Comparison of ENCODE assay signal across 15 cellular contexts in the genomic region with DNA sequence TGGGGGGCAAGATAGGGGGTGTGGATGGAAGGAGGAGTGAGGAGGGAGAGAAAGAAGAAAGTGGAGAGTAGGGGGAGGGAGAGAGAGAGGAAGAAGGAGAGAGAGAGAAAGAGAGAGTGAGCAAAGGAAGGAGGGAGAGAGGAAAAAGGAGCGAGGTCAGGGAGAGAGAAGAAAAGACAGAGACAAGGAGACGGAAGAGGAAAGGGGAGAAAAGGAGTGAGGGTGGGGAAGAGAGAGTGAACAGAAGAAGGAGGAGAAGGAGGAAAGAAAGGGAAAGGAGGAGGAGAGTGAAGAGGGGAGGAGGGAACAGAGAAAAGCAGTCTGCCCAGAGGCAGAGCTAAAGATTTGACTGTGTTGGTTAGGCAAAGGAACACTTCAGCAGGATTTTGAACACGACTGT.
DNase-seq lines count a peak whose midpoint lies in the region; ATAC-seq, FAIRE-seq and TF ChIP-seq lines count a peak whose summit lies in the region.
"Had no signal": no experiment of that assay in that cellular context is flagged by ENCODE, and none has a peak within 500 bp of the region (broad histone marks: within the 10 kb centered on the region; RNA-seq: fewer than 3 reads in every experiment).

No MANE protein-coding gene starts in this region.

- CTCF ChIA-PET in HepG2 (lab: Yijun Ruan, JAX; ENCODE audit: low intra/inter-chr PET ratio, low total read pairs) (no interaction called here), mammary epithelial cell (lab: Charles Lee; ENCODE audit: low non-redundant PET) (no interaction called here)

- 67% methylated on average over 3 of the region's 3 CpGs for WGBS in HepG2 (ENCODE audit: low lambda C conversion rate)
- WGBS in right lobe of liver (ENCODE audit: insufficient coverage, low coverage, low lambda C conversion rate, missing lambda C conversion rate): 38% methylated on average over 3 of the region's 3 CpGs
- 63% methylated on average over 2 of the region's 3 CpGs for WGBS in hepatocyte (ENCODE audit: low lambda C conversion rate, missing lambda C conversion rate)
- WGBS in mammary epithelial cell (ENCODE audit: low coverage, missing lambda C conversion rate): 67% methylated on average over 2 of the region's 3 CpGs

- H3K4me2 ChIP-seq in HepG2 (ENCODE audit: low read depth, low read length) (peak overlapping the region; percentile 3; the same call in 1 of the 2 replicates), hepatocyte (no peak overlapping the region), mammary epithelial cell (ENCODE audit: insufficient read depth, low read depth, low read length) (no peak overlapping the region)

- no peaks in the 10 kb centered on the region for H3K27me3 ChIP-seq in HepG2 (ENCODE audit: control insufficient read depth in 1 of 2, insufficient read depth in 2 of 2, low read length in 2 of 2)
- H3K27me3 ChIP-seq in right lobe of liver: no peaks in the 10 kb centered on the region
- H3K27me3 ChIP-seq in hepatocyte: no peaks in the 10 kb centered on the region
- H3K27me3 ChIP-seq in mammary epithelial cell (ENCODE audit: insufficient read depth, low read length): no peaks in the 10 kb centered on the region

- no peaks in the 10 kb centered on the region for H3K9me2 ChIP-seq in hepatocyte (replicated peaks; ENCODE audit: insufficient read depth)

- no peak overlapping the region for H3K27ac ChIP-seq in HepG2 (ENCODE audit: extremely low read length, insufficient read depth, low read length)
- no peak overlapping the region for H3K27ac ChIP-seq in right lobe of liver
- peak overlapping the region; percentile 24; the same call in 1 of the 2 replicates for H3K27ac ChIP-seq in VCaP
- peak overlapping the region; percentile 36 for H3K27ac ChIP-seq in hepatocyte
- no peak overlapping the region for H3K27ac ChIP-seq in mammary epithelial cell (ENCODE audit: insufficient read depth, low read depth, low read length)

- no peak overlapping the region for H3K4me3 Mint-ChIP-seq in stimulated activated naive B cell treated with anti-CD40 and anti-IgM and Interleukin-4, amounts not matched to agents 10 μg/mL and 1 μg/mL and 100 μg/mL, for 72 hours
- H3K4me3 Mint-ChIP-seq: B cell; CD4-positive, alpha-beta T cell; HFFc6 had no signal

- no TSS peak for BruUV-seq in HepG2 (replicated peaks; lab: Mats Ljungman, UMichigan)
- BruUV-seq in mammary epithelial cell (replicated peaks; lab: Mats Ljungman, UMichigan): no TSS peak

- H3K4me1 ChIP-seq in HepG2 (ENCODE audit: insufficient read depth, low read length) (peaks cover 56% of the 10 kb centered on the region), right lobe of liver (peaks cover 0 to 4% (median 0%) of the 10 kb centered on the region in 4 donors), hepatocyte (ENCODE audit: insufficient read depth) (peaks cover 4% of the 10 kb centered on the region), mammary epithelial cell (ENCODE audit: insufficient read depth, low read length) (no peaks in the 10 kb centered on the region)
- H3K4me1 ChIP-seq: HAP-1 had no signal

- H3K79me2 ChIP-seq in HepG2 (ENCODE audit: insufficient read depth, low read length) (no peaks in the 10 kb centered on the region), hepatocyte (no peaks in the 10 kb centered on the region), mammary epithelial cell (ENCODE audit: insufficient read depth, low read length) (no peaks in the 10 kb centered on the region)

- DNase-seq in HepG2 (ENCODE audit: low spot score) (no peak), right lobe of liver (no peak), hepatocyte (ENCODE audit: low spot score) (no peak), mammary epithelial cell (no peak)
- DNase-seq in stimulated activated naive B cell treated with anti-CD40 and anti-IgM and Interleukin-4, amounts not matched to agents 10 μg/mL and 1 μg/mL and 100 μg/mL, for 72 hours: no peak
- DNase-seq: C1 segment of cervical spinal cord; CD4-positive, alpha-beta T cell; DMS79; HFFc6 had no signal

- ATAC-seq in HepG2 (no peak), right lobe of liver (no peak), GM21515 (IDR thresholded peaks at IDR 0.05; ENCODE audit: unreplicated experiment) (no peak)
- no peak for ATAC-seq in stimulated activated naive B cell treated with anti-CD40 and anti-IgM and Interleukin-4, amounts not matched to agents 10 μg/mL and 1 μg/mL and 100 μg/mL, for 72 hours (replicated peaks)

- no peaks in the 10 kb centered on the region for H3K36me3 Mint-ChIP-seq in stimulated activated naive B cell treated with anti-CD40 and anti-IgM and Interleukin-4, amounts not matched to agents 10 μg/mL and 1 μg/mL and 100 μg/mL, for 72 hours

- TF ChIP-seq EP300 in HepG2 (IDR thresholded peaks at IDR 0.05; ENCODE audit: low read depth in 2 of 2, low read length in 2 of 2) (no peak), HepG2 (CRISPR knock-in tag; IDR thresholded peaks at IDR 0.05; ENCODE audit: borderline replicate concordance) (no peak)

- H3K27me3 Mint-ChIP-seq in stimulated activated naive B cell treated with anti-CD40 and anti-IgM and Interleukin-4, amounts not matched to agents 10 μg/mL and 1 μg/mL and 100 μg/mL, for 72 hours: peaks cover 0 to 11% of the 10 kb centered on the region in 2 donors
- H3K27me3 Mint-ChIP-seq: B cell; CD4-positive, alpha-beta T cell had no signal

- TF ChIP-seq POLR2A in HepG2 (IDR thresholded peaks at IDR 0.05; ENCODE audit: insufficient read depth in 1 of 2, low read depth in 2 of 2, low read length in 2 of 2) (no peak), right lobe of liver (IDR thresholded peaks at IDR 0.05) (no peak)

- TF ChIP-seq CTCF in HepG2 (CRISPR knock-in tag; IDR thresholded peaks at IDR 0.05): no peak
- no peak for TF ChIP-seq CTCF in right lobe of liver (IDR thresholded peaks at IDR 0.05)
- TF ChIP-seq CTCF in VCaP (conservative IDR thresholded peaks at IDR 0.05): no peak
- no peak for TF ChIP-seq CTCF in hepatocyte (IDR thresholded peaks at IDR 0.05; ENCODE audit: poor library complexity)
- no peak for TF ChIP-seq CTCF in mammary epithelial cell (conservative IDR thresholded peaks at IDR 0.05 in 1 of 2, IDR thresholded peaks at IDR 0.05 in 1 of 2; ENCODE audit: extremely low read depth in 1 of 2, insufficient read depth in 1 of 2, low read depth in 1 of 2, low read length in 2 of 2)

- TF ChIP-seq RAD21 in HepG2 (CRISPR knock-in tag; IDR thresholded peaks at IDR 0.05): no peak

- H3K4me1 Mint-ChIP-seq in stimulated activated naive B cell treated with anti-CD40 and anti-IgM and Interleukin-4, amounts not matched to agents 10 μg/mL and 1 μg/mL and 100 μg/mL, for 72 hours: peaks cover 0 to 4% of the 10 kb centered on the region in 2 donors
- H3K4me1 Mint-ChIP-seq: B cell had no signal

- peak overlapping the region; percentile 2 for H3K27ac Mint-ChIP-seq in stimulated activated naive B cell treated with anti-CD40 and anti-IgM and Interleukin-4, amounts not matched to agents 10 μg/mL and 1 μg/mL and 100 μg/mL, for 72 hours
- H3K27ac Mint-ChIP-seq: B cell; CD4-positive, alpha-beta T cell; HFFc6 had no signal

- FAIRE-seq in HepG2 (lab: Jason Lieb, UNC): no peak
- FAIRE-seq: A204.1, H1 had no signal

- POLR2A ChIA-PET in HepG2 (lab: Yijun Ruan, JAX): interaction anchor here (0.9 to 1.8 kb wide), 5 partner anchors 9 to 181 kb away, joined by 3 to 11 read pairs (median 4); a partner anchor contains a TSS

- H2AFZ ChIP-seq in HepG2 (ENCODE audit: low read length) (no peak overlapping the region), hepatocyte (no peak overlapping the region), mammary epithelial cell (ENCODE audit: low read depth, low read length) (no peak overlapping the region)

- in situ Hi-C loops in HepG2 (cut with HindIII; ENCODE audit: extremely low pct_ligation_motif_present, low pct_unique_long_range_greater_than_20kb): loop anchor here (25.0 kb wide), 1 partner anchor 171 kb away; a partner anchor contains a TSS
- in situ Hi-C loops in mammary epithelial cell (cut with MboI; ENCODE audit: low sequenced_read_pairs in 2 of 2): loop anchor here (10.0 to 25.0 kb wide), 2 partner anchors 208 to 221 kb away; no protein-coding TSS in a partner anchor

- intact Hi-C loops in HepG2 (cut with micrococcal nuclease; ENCODE audit: unreplicated experiment): loop anchor here (2.0 to 10.0 kb wide), 3 partner anchors 166 to 218 kb away; a partner anchor contains a TSS
- intact Hi-C loops in right lobe of liver (cut with DNase I): no loop called here
- intact Hi-C loops in mammary epithelial cell (cut with micrococcal nuclease): loop anchor here (10.0 kb wide), 1 partner anchor 262 kb away; no protein-coding TSS in a partner anchor

- dilution Hi-C loops in mammary epithelial cell (cut with HindIII; ENCODE audit: low sequenced_read_pairs): no loop called here

- no peaks in the 10 kb centered on the region for H3K9me3 Mint-ChIP-seq in stimulated activated naive B cell treated with anti-CD40 and anti-IgM and Interleukin-4, amounts not matched to agents 10 μg/mL and 1 μg/mL and 100 μg/mL, for 72 hours
- H3K9me3 Mint-ChIP-seq: CD4-positive, alpha-beta T cell; HFFc6 had no signal

- H4K20me1 ChIP-seq in HepG2 (ENCODE audit: insufficient read depth, low read length) (no peaks in the 10 kb centered on the region), hepatocyte (ENCODE audit: insufficient read depth, poor library complexity, severe bottlenecking) (no peaks in the 10 kb centered on the region), mammary epithelial cell (ENCODE audit: insufficient read depth, low read length) (no peaks in the 10 kb centered on the region)

- no peak overlapping the region for H3K4me3 ChIP-seq in HepG2 (replicated peaks in 1 of 3; ENCODE audit: insufficient read depth in 1 of 3, low read depth in 2 of 3, low read length in 3 of 3)
- H3K4me3 ChIP-seq in right lobe of liver: no peak overlapping the region
- H3K4me3 ChIP-seq in hepatocyte: no peak overlapping the region
- H3K4me3 ChIP-seq in mammary epithelial cell (replicated peaks in 1 of 3; ENCODE audit: insufficient read depth in 1 of 3, low read depth in 2 of 3, low read length in 3 of 3): no peak overlapping the region
- H3K4me3 ChIP-seq: HAP-1 had no signal

- H3K9ac ChIP-seq in HepG2 (ENCODE audit: insufficient read depth, low read depth, low read length) (no peak overlapping the region), mammary epithelial cell (ENCODE audit: insufficient read depth, low read length) (no peak overlapping the region)

- H3K36me3 ChIP-seq in HepG2 (replicated peaks in 1 of 2; ENCODE audit: control insufficient read depth in 1 of 2, insufficient read depth in 2 of 2, low read length in 2 of 2) (no peaks in the 10 kb centered on the region), right lobe of liver (no peaks in the 10 kb centered on the region), hepatocyte (replicated peaks; ENCODE audit: insufficient read depth, low read depth) (no peaks in the 10 kb centered on the region), mammary epithelial cell (ENCODE audit: insufficient read depth, low read length) (no peaks in the 10 kb centered on the region)
- H3K36me3 ChIP-seq: HAP-1 had no signal

- H3K9me3 ChIP-seq in HepG2 (ENCODE audit: low read length) (no peaks in the 10 kb centered on the region), right lobe of liver (no peaks in the 10 kb centered on the region), hepatocyte (ENCODE audit: low read depth) (no peaks in the 10 kb centered on the region), mammary epithelial cell (replicated peaks; ENCODE audit: insufficient read depth, low read length) (no peaks in the 10 kb centered on the region)
- H3K9me3 ChIP-seq: HAP-1 had no signal

TF ChIP-seq in HepG2, 621 proteins besides CTCF, POLR2A, EP300 and RAD21 (continues in another document):
- no peak for TF ChIP-seq ZNF878 (CRISPR knock-in tag; IDR thresholded peaks at IDR 0.05)
- no peak for TF ChIP-seq MATR3 (CRISPR knock-in tag; IDR thresholded peaks at IDR 0.05)

Comparison
In these comparisons a context has a peak if more than half of its experiments do, and no peak if none do; other contexts are left out.
1. intact Hi-C loops: an anchor here in HepG2 (2.0 to 10.0 kb wide) and mammary epithelial cell (10.0 kb wide); none called in right lobe of liver.
2. H3K27ac ChIP-seq: peak in VCaP (single experiment) and hepatocyte (single experiment); none in HepG2 (single experiment), right lobe of liver (0 of 3) and mammary epithelial cell (single experiment).